ENCODE assay signal across 8 cellular contexts in the genomic region with DNA sequence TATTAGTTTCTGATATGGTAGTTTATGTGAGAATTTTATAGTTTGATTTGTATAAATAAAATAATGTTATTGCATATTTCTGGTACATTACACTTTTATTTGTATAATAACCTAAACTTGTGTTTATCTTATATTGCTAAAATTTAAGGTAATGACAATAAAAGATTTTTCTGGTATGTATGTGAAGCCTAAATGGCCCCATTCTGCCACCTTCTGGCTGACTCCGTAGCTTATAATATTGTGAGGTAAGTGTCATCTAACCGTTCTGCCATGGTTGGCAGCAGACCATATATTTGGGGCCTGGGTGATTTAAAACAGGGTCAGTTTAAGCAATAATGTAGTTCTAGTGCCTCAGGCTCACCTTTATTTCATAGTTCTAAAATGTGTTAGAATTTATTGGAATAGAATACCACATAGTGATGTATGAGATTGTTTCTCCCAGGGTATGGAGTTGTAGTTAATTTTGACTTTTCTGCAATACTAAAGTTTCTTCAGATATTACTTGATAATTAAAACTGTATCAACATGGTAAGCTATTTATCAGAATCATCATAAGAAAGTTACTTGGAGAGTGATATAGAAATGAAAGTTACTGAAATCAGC. TPM values are rescaled to one million over a fixed set of nuclear protein-coding genes. Genes with fewer than 3 reads are reported as not detected.
DNase-seq lines count a peak whose midpoint lies in the region; ATAC-seq, FAIRE-seq and TF ChIP-seq lines count a peak whose summit lies in the region.

No MANE protein-coding gene starts in this region.

- no peak overlapping the region for H3K4me3 ChIP-seq in CD8-positive, alpha-beta memory T cell (ENCODE audit: low read length)
- H3K4me3 ChIP-seq in SK-N-SH (ENCODE audit: low read depth in 2 of 2, low read length in 1 of 2), result no peak overlapping the region
- H3K4me3 ChIP-seq in astrocyte of the spinal cord (ENCODE audit: low read depth, low read length), result no peak overlapping the region
- no peak overlapping the region for H3K4me3 ChIP-seq in keratinocyte (ENCODE audit: control insufficient read depth in 2 of 3, extremely low read depth in 1 of 3, insufficient read depth in 2 of 3, low read depth in 1 of 3, low read length in 3 of 3)

- peaks cover 0 to 5% (median 0%) of the 10 kb centered on the region in 3 donors for H3K36me3 Mint-ChIP-seq in CD8-positive, alpha-beta memory T cell

- no peaks in the 10 kb centered on the region for H3K36me3 ChIP-seq in CD8-positive, alpha-beta memory T cell (ENCODE audit: insufficient read depth, low read length)
- H3K36me3 ChIP-seq in SK-N-SH (replicated peaks in 1 of 2; ENCODE audit: control insufficient read depth in 1 of 2, insufficient read depth in 2 of 2, low read length in 1 of 2) (no peaks in the 10 kb centered on the region), keratinocyte (ENCODE audit: control insufficient read depth in 2 of 2, extremely low read depth in 1 of 2, insufficient read depth in 2 of 2, low read length in 2 of 2) (no peaks in the 10 kb centered on the region)

- H3K9me2 ChIP-seq in SK-N-SH, result no peaks in the 10 kb centered on the region

- no peaks in the 10 kb centered on the region for H3K9me3 ChIP-seq in CD8-positive, alpha-beta memory T cell (ENCODE audit: low read length)
- H3K9me3 ChIP-seq in SK-N-SH (no peaks in the 10 kb centered on the region), keratinocyte (ENCODE audit: control insufficient read depth, low read depth, low read length) (no peaks in the 10 kb centered on the region)

- H3K9ac ChIP-seq in SK-N-SH (no peak overlapping the region), keratinocyte (ENCODE audit: control insufficient read depth, extremely low read depth, insufficient read depth, low read length) (no peak overlapping the region)

- CTCF ChIA-PET in CD8-positive, alpha-beta memory T cell (lab: Charles Lee), result interaction anchor here (0.9 to 3.7 kb wide), 7 partner anchors 9 to 311 kb away, joined by 3 to 26 read pairs (median 3); no protein-coding TSS in a partner anchor
- CTCF ChIA-PET in SK-N-SH (lab: Yijun Ruan, JAX), result interaction anchor here (0.5 to 3.5 kb wide), 27 partner anchors 9 to 822 kb away, joined by 3 to 41 read pairs (median 4); a partner anchor contains a TSS

- no peak overlapping the region for H2AFZ ChIP-seq in SK-N-SH (ENCODE audit: low read depth)
- H2AFZ ChIP-seq in keratinocyte (ENCODE audit: control insufficient read depth, low read length), result no peak overlapping the region

- TF ChIP-seq EP300 in SK-N-SH (IDR thresholded peaks at IDR 0.05; ENCODE audit: borderline replicate concordance in 1 of 2, low read depth in 1 of 2, low read length in 1 of 2), result no peak

- peak; percentile 32 for FAIRE-seq in keratinocyte (lab: Jason Lieb, UNC)

- POLR2A ChIA-PET in CD8-positive, alpha-beta memory T cell (lab: Charles Lee), result no interaction called here
- POLR2A ChIA-PET in SK-N-SH (lab: Yijun Ruan, JAX), result no interaction called here

- in situ Hi-C loops in astrocyte of the spinal cord (cut with HindIII; ENCODE audit: low sequenced_read_pairs), result no loop called here

- no peak overlapping the region for H3K4me2 ChIP-seq in SK-N-SH
- no peak overlapping the region for H3K4me2 ChIP-seq in keratinocyte (ENCODE audit: control insufficient read depth, extremely low read depth, insufficient read depth, low read depth, low read length)

- no peaks in the 10 kb centered on the region for H3K9me3 Mint-ChIP-seq in CD8-positive, alpha-beta memory T cell

- no peaks in the 10 kb centered on the region for H3K27me3 ChIP-seq in CD8-positive, alpha-beta memory T cell (ENCODE audit: insufficient read depth, low read length, poor library complexity, severe bottlenecking)
- H3K27me3 ChIP-seq in SK-N-SH (ENCODE audit: insufficient read depth) (no peaks in the 10 kb centered on the region), keratinocyte (ENCODE audit: control insufficient read depth, extremely low read depth, insufficient read depth, low read length) (no peaks in the 10 kb centered on the region)

- H3K9me1 ChIP-seq in keratinocyte (ENCODE audit: control insufficient read depth, extremely low read depth, insufficient read depth, low read length), result no peaks in the 10 kb centered on the region

- no peak overlapping the region for H3K27ac ChIP-seq in CD8-positive, alpha-beta memory T cell (ENCODE audit: low read depth, low read length)
- no peak overlapping the region for H3K27ac ChIP-seq in SK-N-SH (ENCODE audit: low read depth in 2 of 2, low read length in 1 of 2)
- H3K27ac ChIP-seq in keratinocyte (ENCODE audit: control insufficient read depth, insufficient read depth, low read length), result no peak overlapping the region

- TF ChIP-seq CTCF in LNCAP (IDR thresholded peaks at IDR 0.05), result peak; percentile 83
- TF ChIP-seq CTCF in SK-N-SH (IDR thresholded peaks at IDR 0.05), result peak; percentile 89
- TF ChIP-seq CTCF in astrocyte of the spinal cord (IDR thresholded peaks at IDR 0.05; ENCODE audit: low read depth, low read length), result peak; percentile 65
- peak; percentile 52 to 68 (median 53) for TF ChIP-seq CTCF in keratinocyte (optimal IDR thresholded peaks at IDR 0.05 in 1 of 3, IDR thresholded peaks at IDR 0.05 in 1 of 3, conservative IDR thresholded peaks at IDR 0.05 in 1 of 3; ENCODE audit: extremely low read depth in 1 of 3, insufficient read depth in 2 of 3, low read length in 3 of 3)

- no peak overlapping the region for H3K27ac Mint-ChIP-seq in CD8-positive, alpha-beta memory T cell

- H3K4me1 Mint-ChIP-seq in CD8-positive, alpha-beta memory T cell, result no peaks in the 10 kb centered on the region

- peaks cover 0 to 1% of the 10 kb centered on the region in 2 donors for H3K27me3 Mint-ChIP-seq in CD8-positive, alpha-beta memory T cell

- 9% methylated on average over 2 of the region's 2 CpGs for WGBS in SK-N-SH (ENCODE audit: low lambda C conversion rate)

- H4K20me1 ChIP-seq in SK-N-SH (ENCODE audit: insufficient read depth) (no peaks in the 10 kb centered on the region), keratinocyte (ENCODE audit: control insufficient read depth, extremely low read depth, insufficient read depth, low read length) (no peaks in the 10 kb centered on the region)

- peak; percentile 74 for ATAC-seq in GM19463 (IDR thresholded peaks at IDR 0.05; ENCODE audit: unreplicated experiment)

- peaks cover 2% of the 10 kb centered on the region for H3K79me2 ChIP-seq in SK-N-SH (ENCODE audit: insufficient read depth)
- H3K79me2 ChIP-seq in keratinocyte (ENCODE audit: control insufficient read depth, insufficient read depth, low read length), result no peaks in the 10 kb centered on the region

- H3K4me1 ChIP-seq in CD8-positive, alpha-beta memory T cell (ENCODE audit: insufficient read depth, low read length), result no peaks in the 10 kb centered on the region
- H3K4me1 ChIP-seq in SK-N-SH (ENCODE audit: control insufficient read depth in 1 of 2, insufficient read depth in 2 of 2, low read depth in 1 of 2, low read length in 1 of 2) (peaks cover 2 to 5% of the 10 kb centered on the region in 2 experiments; a peak in 2 of 4 replicates), keratinocyte (ENCODE audit: control insufficient read depth, extremely low read depth, insufficient read depth, low read length) (no peaks in the 10 kb centered on the region)

- H3K4me3 Mint-ChIP-seq in CD8-positive, alpha-beta memory T cell, result no peak overlapping the region

- H3F3A ChIP-seq in SK-N-SH (replicated peaks; ENCODE audit: insufficient read depth), result no peaks in the 10 kb centered on the region

- peak; percentile 20 to 69 (median 31) for DNase-seq in CD8-positive, alpha-beta memory T cell
- DNase-seq in SK-N-SH, result peak; percentile 26
- peak; percentile 69 for DNase-seq in astrocyte of the spinal cord (ENCODE audit: low read depth, low spot score)
- DNase-seq in keratinocyte (ENCODE audit: low read depth, low spot score), result no peak
- peak; percentile 11 to 31 (median 28) for DNase-seq in stimulated activated CD4-positive, alpha-beta T cell treated with anti-CD3 and anti-CD28 coated beads, TNF-alpha, amount 100 ng/mL, for 24 hours (ENCODE audit: low read depth in 3 of 3)
- no peak for DNase-seq in NCI-H128 (lab: John Stamatoyannopoulos, UW; ENCODE audit: unreplicated experiment)

- dilution Hi-C loops in keratinocyte (cut with MboI; ENCODE audit: extremely low pct_ligation_motif_present, low sequenced_read_pairs), result no loop called here

- peak; percentile 83 for TF ChIP-seq RAD21 in SK-N-SH (IDR thresholded peaks at IDR 0.05; ENCODE audit: low read length)

TF ChIP-seq in SK-N-SH, 30 proteins besides CTCF, POLR2A, EP300 and RAD21:
- TF ChIP-seq, protein P1, sequence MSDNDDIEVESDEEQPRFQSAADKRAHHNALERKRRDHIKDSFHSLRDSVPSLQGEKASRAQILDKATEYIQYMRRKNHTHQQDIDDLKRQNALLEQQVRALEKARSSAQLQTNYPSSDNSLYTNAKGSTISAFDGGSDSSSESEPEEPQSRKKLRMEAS (IDR thresholded peaks at IDR 0.05; ENCODE audit: low read depth), result no peak
- peak; percentile 90 for TF ChIP-seq SMC3 (IDR thresholded peaks at IDR 0.05; ENCODE audit: low read depth, low read length)
TF ChIP-seq in SK-N-SH: peak in this region for 1.

RNA-seq across cellular contexts. Expression of a gene that starts 21.2 kb away (rescaled TPM):
- 10 to 100 TPM; 47.7 to 54.6 TPM for total RNA-seq in CD8-positive, alpha-beta memory T cell
- polyA plus RNA-seq in CD8-positive, alpha-beta memory T cell, result 97.5 TPM
- polyA plus RNA-seq in SK-N-SH (2012; rRNA removed) (7.5 and 9.9 TPM in 2 replicates), keratinocyte (9.4 to 15.3 TPM (median 11.2 TPM) in 3 replicates)
- polyA plus RNA-seq in SK-N-SH (2012; cell fraction: cytosol; rRNA removed), result 15.7 and 18.0 TPM in 2 replicates
- 3.7 and 11.3 TPM in 2 replicates for polyA plus RNA-seq in SK-N-SH (2012; cell fraction: nucleus; rRNA removed)
- 15.4 TPM for polyA plus RNA-seq in keratinocyte (2011; ENCODE audit: low read depth)
- 10.0 and 21.2 TPM in 2 replicates for polyA plus RNA-seq in keratinocyte (2011; cell fraction: cytosol; rRNA removed)
- 10.1 and 14.5 TPM in 2 replicates for polyA plus RNA-seq in keratinocyte (2011; cell fraction: nucleus; rRNA removed)
- 4.8 and 11.5 TPM in 2 replicates for polyA plus RNA-seq in keratinocyte (2012; ENCODE audit: low replicate concordance)
- polyA minus RNA-seq in keratinocyte, result 5.0 to 18.6 TPM (median 12.3 TPM) in 3 replicates
- polyA minus RNA-seq in keratinocyte (2011; cell fraction: cytosol; rRNA and poly(A)+ RNA removed), result 17.1 TPM
- polyA minus RNA-seq in keratinocyte (2011; cell fraction: nucleus; rRNA and poly(A)+ RNA removed), result 10.0 and 20.6 TPM in 2 replicates

Comparison
In these comparisons a context has a peak if more than half of its experiments do, and no peak if none do; other contexts are left out.
1. DNase-seq: peak in CD8-positive, alpha-beta memory T cell (5 of 5), SK-N-SH (single experiment), astrocyte of the spinal cord (single experiment) and stimulated activated CD4-positive, alpha-beta T cell treated with anti-CD3 and anti-CD28 coated beads, TNF-alpha, amount 100 ng/mL, for 24 hours (3 of 3); none in keratinocyte (single experiment) and NCI-H128 (single experiment).
2. Peak in every context shown above with its lines, with median percentiles within 50 percentile points of each other: CTCF ChIP-seq.